In the genomic region with DNA sequence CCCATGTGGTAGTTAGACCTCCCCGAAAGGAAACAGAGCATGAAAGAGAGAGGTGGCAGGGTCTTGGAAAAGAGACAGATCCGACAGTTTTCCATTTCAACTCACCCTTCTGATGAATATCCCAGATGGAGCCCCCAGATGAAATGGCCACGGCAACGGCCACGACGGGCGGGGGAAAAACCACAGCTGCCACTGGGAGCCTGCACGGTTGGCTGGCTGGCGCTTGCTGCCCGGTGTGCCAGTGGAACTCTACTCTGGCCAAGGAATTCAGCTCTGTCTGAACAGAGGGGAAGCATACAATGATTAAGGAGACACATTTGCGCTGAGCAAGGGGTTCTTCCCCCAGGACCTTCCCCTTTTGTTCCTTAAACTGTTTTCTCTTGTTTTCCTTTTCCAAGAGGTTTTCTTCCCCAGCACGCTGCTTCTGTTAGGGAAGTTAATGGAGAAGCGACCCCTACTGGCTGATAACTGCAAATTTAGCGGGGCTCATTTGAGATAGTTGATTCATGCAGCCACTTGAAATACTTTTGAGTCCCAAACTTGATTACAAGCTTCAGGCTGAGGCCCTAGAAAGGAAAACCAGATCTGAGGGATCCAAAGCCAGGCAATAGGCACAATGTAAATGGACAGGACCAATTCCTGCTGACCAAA, we compare ENCODE assay signal across 13 cellular contexts.
A peak's percentile ranks its signal among the peaks of the same experiment; 100 is the strongest.
DNase-seq lines count a peak whose midpoint lies in the region; ATAC-seq and TF ChIP-seq lines count a peak whose summit lies in the region.
"Had no signal": no experiment of that assay in that cellular context is flagged by ENCODE, and none has a peak within 500 bp of the region (broad histone marks: within the 10 kb centered on the region; RNA-seq: fewer than 3 reads in every experiment).

No MANE protein-coding gene starts in this region.

- peak; percentile 48 for TF ChIP-seq CTCF in BE2C (IDR thresholded peaks at IDR 0.05; ENCODE audit: low read depth, low read length)
- no peak for TF ChIP-seq CTCF in tibial artery (IDR thresholded peaks at IDR 0.05)

- H3K27ac ChIP-seq in tibial artery, result no peak overlapping the region
- H3K27ac ChIP-seq: gastrocnemius medialis, right atrium auricular region had no signal

- no peak overlapping the region for H3K4me3 ChIP-seq in BE2C (ENCODE audit: low read depth, low read length)
- no peak overlapping the region for H3K4me3 ChIP-seq in tibial artery
- H3K4me3 ChIP-seq: gastrocnemius medialis, right atrium auricular region had no signal

- intact Hi-C loops in tibial artery (cut with DNase I; ENCODE audit: low total_unique reads), result no loop called here

- DNase-seq in BE2C, result no peak
- peak; percentile 27 for DNase-seq in HT1080 (ENCODE audit: low read depth)
- DNase-seq in SK-MEL-5 (ENCODE audit: low read depth, low spot score), result peak; percentile 59
- peak; percentile 11 for DNase-seq in iPS-NIHi11 (ENCODE audit: low spot score)
- DNase-seq in occipital lobe (lab: John Stamatoyannopoulos, UW), result no peak
- no peak for DNase-seq in tibial artery
- no peak for DNase-seq in activated CD4-positive, alpha-beta T cell treated with anti-CD3 and anti-CD28 coated beads, Interleukin-2, amount 50 U/mL, for 4 hours
- DNase-seq: activated T-cell treated with anti-CD3 and anti-CD28 coated beads, Interleukin-2, amount 50 U/mL, for 1 hour; CD4-positive, CD25-positive, alpha-beta regulatory T cell; central memory CD4-positive, alpha-beta T cell; gastrocnemius medialis had no signal

- H3K36me3 ChIP-seq in BE2C (no peaks in the 10 kb centered on the region), tibial artery (no peaks in the 10 kb centered on the region)
- H3K36me3 ChIP-seq: gastrocnemius medialis, right atrium auricular region had no signal

- H3K27me3 ChIP-seq in BE2C, result no peaks in the 10 kb centered on the region
- no peaks in the 10 kb centered on the region for H3K27me3 ChIP-seq in tibial artery
- H3K27me3 ChIP-seq: gastrocnemius medialis, right atrium auricular region had no signal

- ATAC-seq in GM18498 (IDR thresholded peaks at IDR 0.05; ENCODE audit: unreplicated experiment), result no peak
- ATAC-seq: gastrocnemius medialis had no signal

- H3K4me1 ChIP-seq in BE2C (no peaks in the 10 kb centered on the region), tibial artery (no peaks in the 10 kb centered on the region)
- H3K4me1 ChIP-seq: gastrocnemius medialis, right atrium auricular region had no signal

- in situ Hi-C loops in SK-MEL-5 (cut with HindIII; ENCODE audit: low pct_unique_long_range_greater_than_20kb, low sequenced_read_pairs), result no loop called here

- no peaks in the 10 kb centered on the region for H3K9me3 ChIP-seq in BE2C
- H3K9me3 ChIP-seq in tibial artery, result no peaks in the 10 kb centered on the region
- H3K9me3 ChIP-seq: gastrocnemius medialis, right atrium auricular region had no signal

Comparison
In these comparisons a context has a peak if more than half of its experiments do, and no peak if none do; other contexts are left out.
1. DNase-seq: peak in HT1080 (single experiment), SK-MEL-5 (single experiment) and iPS-NIHi11 (single experiment); none in BE2C (single experiment), occipital lobe (single experiment), tibial artery (0 of 2) and activated CD4-positive, alpha-beta T cell treated with anti-CD3 and anti-CD28 coated beads, Interleukin-2, amount 50 U/mL, for 4 hours (0 of 2).